ENCODE assay signal across 8 cellular contexts in genomic region chr12:67441736-67442346, GRCh38.
DNase-seq lines count a peak whose midpoint lies in the region; ATAC-seq, FAIRE-seq and TF ChIP-seq lines count a peak whose summit lies in the region.

No MANE protein-coding gene starts in this region.

- H3K4me2 ChIP-seq in keratinocyte (ENCODE audit: control insufficient read depth, extremely low read depth, insufficient read depth, low read depth, low read length), result peak overlapping the region; percentile 56

- no peaks in the 10 kb centered on the region for H3K9me3 Mint-ChIP-seq in activated B cell treated with CpG ODN at 0.5 μM for 24 hours

- peaks cover 5% of the 10 kb centered on the region for H3K4me1 ChIP-seq in keratinocyte (ENCODE audit: control insufficient read depth, extremely low read depth, insufficient read depth, low read length)

- no peaks in the 10 kb centered on the region for H3K9me3 ChIP-seq in keratinocyte (ENCODE audit: control insufficient read depth, low read depth, low read length)

- no peaks in the 10 kb centered on the region for H3K9me1 ChIP-seq in keratinocyte (ENCODE audit: control insufficient read depth, extremely low read depth, insufficient read depth, low read length)

- intact Hi-C loops in activated B cell treated with CpG ODN at 0.5 μM for 24 hours (cut with micrococcal nuclease), result loop anchor here (1.0 to 5.0 kb wide), 4 partner anchors 86 to 501 kb away; no protein-coding TSS in a partner anchor

- CTCF ChIA-PET in activated B cell treated with CpG ODN at 0.5 μM for 24 hours (lab: Charles Lee), result interaction anchor here (0.9 to 1.5 kb wide), 5 partner anchors 86 to 501 kb away, joined by 3 to 11 read pairs (median 5); partner anchors contain the start of gene CAND1

- no peaks in the 10 kb centered on the region for H4K20me1 ChIP-seq in keratinocyte (ENCODE audit: control insufficient read depth, extremely low read depth, insufficient read depth, low read length)

- peaks cover 8% of the 10 kb centered on the region for H3K4me1 Mint-ChIP-seq in activated B cell treated with CpG ODN at 0.5 μM for 24 hours

- H3K27ac ChIP-seq in 22Rv1 (no peak overlapping the region), keratinocyte (ENCODE audit: control insufficient read depth, insufficient read depth, low read length) (no peak overlapping the region)

- no peaks in the 10 kb centered on the region for H3K79me2 ChIP-seq in keratinocyte (ENCODE audit: control insufficient read depth, insufficient read depth, low read length)

- POLR2A ChIA-PET in activated B cell treated with CpG ODN at 0.5 μM for 24 hours (lab: Charles Lee), result interaction anchor here (1.7 kb wide), 1 partner anchor 10 kb away, joined by 4 read pairs; no protein-coding TSS in a partner anchor

- dilution Hi-C loops in keratinocyte (cut with MboI; ENCODE audit: extremely low pct_ligation_motif_present, low sequenced_read_pairs), result no loop called here

- DNase-seq in NCI-H2107 treated with DMSO at 0.1 percent for 48 hours (lab: John Stamatoyannopoulos, UW; ENCODE audit: unreplicated experiment) (peak; percentile 86), activated B cell treated with CpG ODN at 0.5 μM for 24 hours (peak; percentile 56), bronchial epithelial cell (ENCODE audit: low read depth) (peak; percentile 59), keratinocyte (ENCODE audit: low read depth, low spot score) (no peak)
- peak; percentile 26 to 65 (median 56) for DNase-seq in stimulated activated CD4-positive, alpha-beta T cell treated with anti-CD3 and anti-CD28 coated beads, Interleukin-1b, Interleukin-23, amount 100 ng/mL, for 24 hours (ENCODE audit: low read depth in 4 of 4, low spot score in 1 of 4)

- TF ChIP-seq CTCF in 22Rv1 (IDR thresholded peaks at IDR 0.05) (peak; percentile 99), activated B cell treated with CpG ODN at 0.5 μM for 24 hours (IDR thresholded peaks at IDR 0.05) (no peak), bronchial epithelial cell (IDR thresholded peaks at IDR 0.05; ENCODE audit: insufficient read depth, low read length, severe bottlenecking) (peak; percentile 85), keratinocyte (optimal IDR thresholded peaks at IDR 0.05 in 1 of 3, IDR thresholded peaks at IDR 0.05 in 1 of 3, conservative IDR thresholded peaks at IDR 0.05 in 1 of 3; ENCODE audit: extremely low read depth in 1 of 3, insufficient read depth in 2 of 3, low read length in 3 of 3) (peak; percentile 83 to 91 (median 88))

- H3K36me3 ChIP-seq in bronchial epithelial cell (ENCODE audit: control insufficient read depth, insufficient read depth, low read length), result no peaks in the 10 kb centered on the region
- no peaks in the 10 kb centered on the region for H3K36me3 ChIP-seq in keratinocyte (ENCODE audit: control insufficient read depth in 2 of 2, extremely low read depth in 1 of 2, insufficient read depth in 2 of 2, low read length in 2 of 2)

- no peak for FAIRE-seq in bronchial epithelial cell (lab: Jason Lieb, UNC)
- peak; percentile 68 for FAIRE-seq in keratinocyte (lab: Jason Lieb, UNC)

- no peaks in the 10 kb centered on the region for H3K36me3 Mint-ChIP-seq in activated B cell treated with CpG ODN at 0.5 μM for 24 hours (ENCODE audit: low read depth)

- H3K27ac Mint-ChIP-seq in activated B cell treated with CpG ODN at 0.5 μM for 24 hours, result no peak overlapping the region

- H3K4me3 ChIP-seq in bronchial epithelial cell (ENCODE audit: low read depth, low read length), result no peak overlapping the region
- no peak overlapping the region for H3K4me3 ChIP-seq in keratinocyte (ENCODE audit: control insufficient read depth in 2 of 3, extremely low read depth in 1 of 3, insufficient read depth in 2 of 3, low read depth in 1 of 3, low read length in 3 of 3)

- peak overlapping the region; percentile 3 for H3K9ac ChIP-seq in keratinocyte (ENCODE audit: control insufficient read depth, extremely low read depth, insufficient read depth, low read length)

- ATAC-seq in GM18502 (IDR thresholded peaks at IDR 0.05; ENCODE audit: poor library complexity, unreplicated experiment) (peak; percentile 92), HG03025 (IDR thresholded peaks at IDR 0.05; ENCODE audit: low FRiP score, unreplicated experiment) (peak; percentile 87), activated B cell treated with CpG ODN at 0.5 μM for 24 hours (ENCODE audit: low read depth) (peak; percentile 93)

- H2AFZ ChIP-seq in keratinocyte (ENCODE audit: control insufficient read depth, low read length), result peak overlapping the region; percentile 81

- H3K4me3 Mint-ChIP-seq in activated B cell treated with CpG ODN at 0.5 μM for 24 hours, result peak overlapping the region; percentile 5

- H3K27me3 ChIP-seq in bronchial epithelial cell (ENCODE audit: control insufficient read depth, insufficient read depth, low read length), result no peaks in the 10 kb centered on the region
- H3K27me3 ChIP-seq in keratinocyte (ENCODE audit: control insufficient read depth, extremely low read depth, insufficient read depth, low read length), result peaks cover 3% of the 10 kb centered on the region

- peaks cover 3% of the 10 kb centered on the region for H3K27me3 Mint-ChIP-seq in activated B cell treated with CpG ODN at 0.5 μM for 24 hours
